ENCODE assay signal across 8 cellular contexts in the genomic region with DNA sequence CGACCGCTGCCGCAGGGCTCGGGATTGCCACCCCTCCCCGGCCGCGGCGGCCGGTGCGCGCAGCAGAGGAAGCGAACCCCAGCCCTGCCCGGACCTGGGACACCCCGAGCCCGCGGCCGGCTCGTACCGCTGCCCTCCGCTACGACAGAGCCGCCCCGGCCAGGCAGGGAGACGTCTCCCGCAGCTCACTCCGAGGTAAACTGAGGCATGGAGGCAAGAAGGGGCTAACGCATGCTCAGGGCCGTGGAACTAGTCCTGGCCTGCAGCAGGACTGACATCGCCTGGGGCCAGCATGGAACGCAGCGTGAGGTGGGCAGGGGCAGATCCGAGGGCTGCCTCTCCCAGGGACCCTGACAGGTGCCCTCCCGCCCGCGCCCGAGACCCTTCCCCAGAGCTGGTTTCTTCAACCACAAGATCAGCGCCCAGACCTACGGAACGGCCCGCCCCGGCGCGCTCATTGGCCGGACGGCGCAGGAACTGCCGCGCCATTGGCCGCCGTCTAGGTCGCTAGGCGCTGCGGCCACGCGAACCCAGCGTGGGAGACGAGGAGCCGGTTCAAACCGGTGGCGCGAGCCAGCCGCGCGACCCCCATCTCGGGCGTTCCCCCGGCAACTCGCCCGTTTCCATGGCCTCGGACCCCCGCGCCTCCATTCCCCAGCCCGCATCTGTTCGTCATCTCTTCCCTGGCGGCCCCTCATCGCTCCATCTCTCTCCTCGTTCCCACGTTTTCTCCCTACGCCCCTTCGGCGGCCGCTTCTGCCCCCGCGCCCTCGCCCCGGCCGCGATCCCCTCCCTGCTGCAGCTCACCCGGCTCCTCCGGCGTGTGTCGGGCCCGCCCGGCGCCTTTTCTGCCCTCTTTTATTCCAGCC. TPM values are rescaled to one million over a fixed set of nuclear protein-coding genes. Genes with fewer than 3 reads are reported as not detected.
DNase-seq lines count a peak whose midpoint lies in the region; ATAC-seq and TF ChIP-seq lines count a peak whose summit lies in the region.

A gene (minus strand): TSS at position 848 of the 869 bp plus-strand sequence. CDS start 960 bp downstream, outside the sequence.

- H3K27ac Mint-ChIP-seq in mesothelial cell of epicardium, result peak within 1 kb of the TSS; percentile 79

- peaks cover 35% of the 10 kb centered on the region for H3K27me3 Mint-ChIP-seq in mesothelial cell of epicardium (ENCODE audit: low read depth)

- no peak for TF ChIP-seq CTCF in mesothelial cell of epicardium (IDR thresholded peaks at IDR 0.05; ENCODE audit: unreplicated experiment)

- no peaks in the 10 kb centered on the region for H3K9me3 Mint-ChIP-seq in mesothelial cell of epicardium

- peaks cover 3% of the 10 kb centered on the region for H3K36me3 Mint-ChIP-seq in mesothelial cell of epicardium

- H3K4me3 Mint-ChIP-seq in mesothelial cell of epicardium, result peak within 1 kb of the TSS; percentile 81

- DNase-seq in C1 segment of cervical spinal cord (lab: John Stamatoyannopoulos, UW), result peak in 13 of 14 donors; percentile 48 to 91 (median 83)
- DNase-seq in NOMO-1 (lab: John Stamatoyannopoulos, UW; ENCODE audit: unreplicated experiment in 2 of 2), result peak; percentile 60 to 86
- DNase-seq in activated T-cell treated with anti-CD3 and anti-CD28 coated beads for 24 hours (ENCODE audit: low read depth), result peak; percentile 70
- DNase-seq in epidermal melanocyte (ENCODE audit: insufficient read length, low spot score), result peak; percentile 96
- peak; percentile 63 to 80 for DNase-seq in mesothelial cell of epicardium (ENCODE audit: low spot score in 2 of 2, unreplicated experiment in 2 of 2)
- peak; percentile 37 to 57 for DNase-seq in stimulated activated CD8-positive, alpha-beta memory T cell treated with anti-CD3 and anti-CD28 coated beads, Interleukin-15, amount 100 ng/mL, for 4 hours (ENCODE audit: low read depth in 2 of 2)

- peaks cover 9% of the 10 kb centered on the region for H3K4me1 Mint-ChIP-seq in mesothelial cell of epicardium

- ATAC-seq in GM19328 (IDR thresholded peaks at IDR 0.05; ENCODE audit: unreplicated experiment) (peak; percentile 58), HG03565 (IDR thresholded peaks at IDR 0.05; ENCODE audit: unreplicated experiment) (peak; percentile 37)

RNA-seq across cellular contexts. Expression of the gene that starts here (rescaled TPM):
- total RNA-seq in mesothelial cell of epicardium, result 12.4 to 13.3 TPM (median 12.4 TPM) in 3 replicates

Comparison
In these comparisons a context has a peak if more than half of its experiments do, and no peak if none do; other contexts are left out.
1. Peak in every context shown above with its lines: DNase-seq and ATAC-seq.